Comparison of ENCODE assay signal across 18 cellular contexts in the genomic region with DNA sequence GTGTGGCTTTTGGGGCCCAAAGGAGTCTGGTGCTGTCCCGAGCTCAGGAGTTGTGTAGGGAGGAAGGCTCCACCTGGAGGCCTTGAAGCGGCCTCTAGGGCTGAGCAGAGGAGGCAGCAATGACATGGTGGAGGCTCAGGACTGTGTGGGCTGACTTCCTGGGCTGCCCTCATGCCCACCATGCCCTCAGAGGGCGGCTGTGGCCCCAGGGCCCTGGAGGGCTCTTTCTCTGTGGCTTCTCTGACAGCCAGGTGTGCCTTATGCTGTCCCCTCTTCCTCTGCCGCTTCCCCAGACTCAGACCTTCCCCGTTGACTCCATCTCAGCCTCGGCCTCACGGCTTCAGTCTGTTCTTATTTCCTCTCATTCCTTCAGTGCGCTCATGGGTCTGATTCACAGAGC. TPM values are rescaled to one million over a fixed set of nuclear protein-coding genes. Genes with fewer than 3 reads are reported as not detected.
DNase-seq lines count a peak whose midpoint lies in the region; ATAC-seq and TF ChIP-seq lines count a peak whose summit lies in the region.
"Had no signal": no experiment of that assay in that cellular context is flagged by ENCODE, and none has a peak within 500 bp of the region (broad histone marks: within the 10 kb centered on the region; RNA-seq: fewer than 3 reads in every experiment).

No MANE protein-coding gene starts in this region.

- TF ChIP-seq CTCF in HEK293 (tag by site-specific recombination; IDR thresholded peaks at IDR 0.05) (no peak), glutamatergic neuron (IDR thresholded peaks at IDR 0.05; ENCODE audit: partially characterized antibody, unreplicated experiment) (no peak)

- intact Hi-C loops in activated CD4-positive, alpha-beta T cell treated with anti-CD3 and anti-CD28 coated beads, Interleukin-2, amount 10 ng/mL, durations not matched to agents 24 days and 14 days (cut with micrococcal nuclease) = no loop called here

- POLR2A ChIA-PET in HEK293 (lab: Yijun Ruan, JAX) = no interaction called here

- H3K4me1 ChIP-seq in HEK293 (ENCODE audit: control insufficient read depth, insufficient read depth, low read length) = no peaks in the 10 kb centered on the region

- no peak for DNase-seq in activated CD4-positive, alpha-beta T cell treated with anti-CD3 and anti-CD28 coated beads, Interleukin-2, amount 10 ng/mL, durations not matched to agents 24 days and 14 days
- DNase-seq in activated CD4-positive, alpha-beta T cell treated with anti-CD3 and anti-CD28 coated beads, Interleukin-2, amount 50 U/mL, for 48 hours = no peak
- no peak for DNase-seq in glutamatergic neuron
- no peak for DNase-seq in CD1c-positive myeloid dendritic cell (ENCODE audit: extremely low spot score)
- no peak for DNase-seq in effector memory CD8-positive, alpha-beta T cell
- no peak for DNase-seq in MV-4-11 (lab: John Stamatoyannopoulos, UW)
- DNase-seq: AML-193; CD4-positive, CD25-positive, alpha-beta regulatory T cell; CD8-positive, alpha-beta memory T cell; COR-L47; GOT3; H7; IMR-90; KBM-7 had no signal

- peaks cover 36% of the 10 kb centered on the region for H3K4me1 Mint-ChIP-seq in activated CD4-positive, alpha-beta T cell treated with anti-CD3 and anti-CD28 coated beads, Interleukin-2, amount 10 ng/mL, durations not matched to agents 24 days and 14 days
- peaks cover 15% of the 10 kb centered on the region for H3K4me1 Mint-ChIP-seq in glutamatergic neuron (ENCODE audit: low read depth, unreplicated experiment)
- H3K4me1 Mint-ChIP-seq in effector memory CD8-positive, alpha-beta T cell (ENCODE audit: low read depth in 2 of 2) = no peaks in the 10 kb centered on the region
- H3K4me1 Mint-ChIP-seq: CD4-positive, CD25-positive, alpha-beta regulatory T cell; CD8-positive, alpha-beta memory T cell had no signal

- CTCF ChIA-PET in HEK293 (lab: Yijun Ruan, JAX) = interaction anchor here (1.0 kb wide), 1 partner anchor 117 kb away, joined by 3 read pairs; no protein-coding TSS in a partner anchor

- H3K36me3 Mint-ChIP-seq in activated CD4-positive, alpha-beta T cell treated with anti-CD3 and anti-CD28 coated beads, Interleukin-2, amount 10 ng/mL, durations not matched to agents 24 days and 14 days (ENCODE audit: low read depth) = no peaks in the 10 kb centered on the region
- H3K36me3 Mint-ChIP-seq in glutamatergic neuron (ENCODE audit: unreplicated experiment) = no peaks in the 10 kb centered on the region
- H3K36me3 Mint-ChIP-seq in effector memory CD8-positive, alpha-beta T cell (ENCODE audit: insufficient read depth) = peaks cover 2% of the 10 kb centered on the region
- H3K36me3 Mint-ChIP-seq: CD4-positive, CD25-positive, alpha-beta regulatory T cell; CD8-positive, alpha-beta memory T cell had no signal

- H3K4me3 ChIP-seq in HEK293 (ENCODE audit: low read depth, low read length) = no peak overlapping the region
- H3K4me3 ChIP-seq: A549 had no signal

- H3K27ac Mint-ChIP-seq in activated CD4-positive, alpha-beta T cell treated with anti-CD3 and anti-CD28 coated beads, Interleukin-2, amount 10 ng/mL, durations not matched to agents 24 days and 14 days = peak overlapping the region; percentile 2
- peak overlapping the region; percentile 16 for H3K27ac Mint-ChIP-seq in glutamatergic neuron (ENCODE audit: unreplicated experiment)
- H3K27ac Mint-ChIP-seq in effector memory CD8-positive, alpha-beta T cell = no peak overlapping the region
- H3K27ac Mint-ChIP-seq: CD4-positive, CD25-positive, alpha-beta regulatory T cell; CD8-positive, alpha-beta memory T cell had no signal

- no peak for ATAC-seq in effector memory CD8-positive, alpha-beta T cell (replicated peaks)
- ATAC-seq: A549, HCT116 had no signal

- no peak overlapping the region for H3K27ac ChIP-seq in HEK293 (ENCODE audit: extremely low read depth, low read depth, low read length)
- H3K27ac ChIP-seq: 22Rv1, A549 had no signal

- H3K9me3 Mint-ChIP-seq in activated CD4-positive, alpha-beta T cell treated with anti-CD3 and anti-CD28 coated beads, Interleukin-2, amount 10 ng/mL, durations not matched to agents 24 days and 14 days = peaks cover 3% of the 10 kb centered on the region
- peaks cover 7% of the 10 kb centered on the region for H3K9me3 Mint-ChIP-seq in glutamatergic neuron (ENCODE audit: unreplicated experiment)
- no peaks in the 10 kb centered on the region for H3K9me3 Mint-ChIP-seq in effector memory CD8-positive, alpha-beta T cell
- H3K9me3 Mint-ChIP-seq: CD4-positive, CD25-positive, alpha-beta regulatory T cell; CD8-positive, alpha-beta memory T cell had no signal

- H3K36me3 ChIP-seq in HEK293 (ENCODE audit: control insufficient read depth in 2 of 2, insufficient read depth in 1 of 2, low read length in 2 of 2) = no peaks in the 10 kb centered on the region

- no peak overlapping the region for H3K4me3 Mint-ChIP-seq in activated CD4-positive, alpha-beta T cell treated with anti-CD3 and anti-CD28 coated beads, Interleukin-2, amount 10 ng/mL, durations not matched to agents 24 days and 14 days
- no peak overlapping the region for H3K4me3 Mint-ChIP-seq in glutamatergic neuron (ENCODE audit: unreplicated experiment)
- H3K4me3 Mint-ChIP-seq in effector memory CD8-positive, alpha-beta T cell = no peak overlapping the region
- H3K4me3 Mint-ChIP-seq: CD4-positive, CD25-positive, alpha-beta regulatory T cell; CD8-positive, alpha-beta memory T cell had no signal

- no peaks in the 10 kb centered on the region for H3K27me3 Mint-ChIP-seq in activated CD4-positive, alpha-beta T cell treated with anti-CD3 and anti-CD28 coated beads, Interleukin-2, amount 10 ng/mL, durations not matched to agents 24 days and 14 days
- no peaks in the 10 kb centered on the region for H3K27me3 Mint-ChIP-seq in glutamatergic neuron (ENCODE audit: unreplicated experiment)
- H3K27me3 Mint-ChIP-seq in effector memory CD8-positive, alpha-beta T cell = peaks cover 20 to 65% of the 10 kb centered on the region in 2 donors
- H3K27me3 Mint-ChIP-seq: CD4-positive, CD25-positive, alpha-beta regulatory T cell had no signal

- no peaks in the 10 kb centered on the region for H3K9me3 ChIP-seq in HEK293 (ENCODE audit: control insufficient read depth, insufficient read depth, low read depth, low read length)
- H3K9me3 ChIP-seq: A549 had no signal

TF ChIP-seq in HEK293, 187 proteins besides CTCF, POLR2A, EP300 and RAD21:
- TF ChIP-seq, protein P1, sequence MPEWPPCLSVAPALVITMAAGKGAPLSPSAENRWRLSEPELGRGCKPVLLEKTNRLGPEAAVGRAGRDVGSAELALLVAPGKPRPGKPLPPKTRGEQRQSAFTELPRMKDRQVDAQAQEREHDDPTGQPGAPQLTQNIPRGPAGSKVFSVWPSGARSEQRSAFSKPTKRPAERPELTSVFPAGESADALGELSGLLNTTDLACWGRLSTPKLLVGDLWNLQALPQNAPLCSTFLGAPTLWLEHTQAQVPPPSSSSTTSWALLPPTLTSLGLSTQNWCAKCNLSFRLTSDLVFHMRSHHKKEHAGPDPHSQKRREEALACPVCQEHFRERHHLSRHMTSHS (tag by site-specific recombination; IDR thresholded peaks at IDR 0.05) = no peak
- TF ChIP-seq ZNF174 (tag by site-specific recombination; IDR thresholded peaks at IDR 0.05) = no peak
- 0 out of 2 replicates have a peak, but pooled peaks have one; percentile 6 for TF ChIP-seq ZFHX2 (tag by site-specific recombination; conservative IDR thresholded peaks at IDR 0.05)
- no peak for TF ChIP-seq KLF10 (tag by site-specific recombination; IDR thresholded peaks at IDR 0.05)
- TF ChIP-seq, protein P2, sequence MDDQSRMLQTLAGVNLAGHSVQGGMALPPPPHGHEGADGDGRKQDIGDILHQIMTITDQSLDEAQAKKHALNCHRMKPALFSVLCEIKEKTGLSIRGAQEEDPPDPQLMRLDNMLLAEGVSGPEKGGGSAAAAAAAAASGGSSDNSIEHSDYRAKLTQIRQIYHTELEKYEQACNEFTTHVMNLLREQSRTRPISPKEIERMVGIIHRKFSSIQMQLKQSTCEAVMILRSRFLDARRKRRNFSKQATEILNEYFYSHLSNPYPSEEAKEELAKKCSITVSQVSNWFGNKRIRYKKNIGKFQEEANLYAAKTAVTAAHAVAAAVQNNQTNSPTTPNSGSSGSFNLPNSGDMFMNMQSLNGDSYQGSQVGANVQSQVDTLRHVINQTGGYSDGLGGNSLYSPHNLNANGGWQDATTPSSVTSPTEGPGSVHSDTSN (CRISPR knock-in tag; IDR thresholded peaks at IDR 0.05) = no peak

RNA-seq across cellular contexts. Expression of a gene that starts 35.5 kb away (rescaled TPM):
- total RNA-seq in activated CD4-positive, alpha-beta T cell treated with anti-CD3 and anti-CD28 coated beads, Interleukin-2, amount 10 ng/mL, durations not matched to agents 24 days and 14 days = 145 and 147 TPM in 2 replicates
- 188 TPM for total RNA-seq in glutamatergic neuron (ENCODE audit: unreplicated experiment)

Comparison
In these comparisons a context has a peak if more than half of its experiments do, and no peak if none do; other contexts are left out.
1. H3K27ac Mint-ChIP-seq: peak in activated CD4-positive, alpha-beta T cell treated with anti-CD3 and anti-CD28 coated beads, Interleukin-2, amount 10 ng/mL, durations not matched to agents 24 days and 14 days (single experiment) and glutamatergic neuron (single experiment); none in effector memory CD8-positive, alpha-beta T cell (0 of 2).